In the genomic region with DNA sequence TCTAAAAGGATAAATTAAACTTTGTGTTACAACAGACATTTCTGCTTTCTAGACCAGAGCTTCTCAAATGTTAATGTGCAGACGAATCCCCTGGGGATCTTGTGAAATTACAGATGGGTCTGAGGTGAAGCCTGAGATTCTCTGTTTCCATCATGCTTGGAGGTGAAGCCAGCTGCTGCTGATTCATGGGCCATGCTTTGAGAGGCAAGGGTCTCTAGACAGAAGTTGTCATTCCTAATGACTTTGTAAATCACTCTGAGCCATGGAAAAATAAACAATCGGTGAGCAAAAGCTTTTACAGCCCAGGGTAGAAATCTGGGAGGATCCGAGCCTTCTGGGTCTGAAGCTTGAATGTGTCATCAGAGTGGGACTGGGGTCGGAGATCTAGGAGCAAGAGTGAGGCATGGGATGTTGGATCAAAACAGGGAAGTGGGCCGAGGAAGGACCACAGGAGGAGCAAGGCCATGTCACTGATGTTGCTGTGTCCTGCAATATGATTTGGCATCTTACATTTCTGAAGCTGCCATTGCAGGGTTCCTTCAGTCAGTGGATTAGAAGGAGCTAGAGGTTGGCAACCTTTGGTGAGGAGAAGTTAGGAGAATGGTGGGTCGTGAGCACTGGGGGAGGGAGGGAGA, we compare ENCODE assay signal across 11 cellular contexts.
DNase-seq lines count a peak whose midpoint lies in the region; ATAC-seq and TF ChIP-seq lines count a peak whose summit lies in the region.
"Had no signal": no experiment of that assay in that cellular context is flagged by ENCODE, and none has a peak within 500 bp of the region (broad histone marks: within the 10 kb centered on the region; RNA-seq: fewer than 3 reads in every experiment).

No MANE protein-coding gene starts in this region.

- H3K9ac ChIP-seq in colonic mucosa (ENCODE audit: low read depth in 2 of 2, low read length in 2 of 2) = no peak overlapping the region

- H3K9me3 Mint-ChIP-seq in effector memory CD8-positive, alpha-beta T cell = no peaks in the 10 kb centered on the region
- H3K9me3 Mint-ChIP-seq: activated T-cell treated with anti-CD3 and anti-CD28 coated beads, Interleukin-2, amount 50 U/mL, for 24 hours had no signal

- no peak overlapping the region for H3K27ac ChIP-seq in prostate gland
- no peak overlapping the region for H3K27ac ChIP-seq in colonic mucosa

- peak; percentile 7 to 38 for DNase-seq in NCI-H524 (lab: John Stamatoyannopoulos, UW)
- no peak for DNase-seq in NCI-H524 treated with DMSO at 0.1 percent for 48 hours (lab: John Stamatoyannopoulos, UW)
- DNase-seq in effector memory CD8-positive, alpha-beta T cell = no peak
- DNase-seq in prostate gland (ENCODE audit: low spot score) = no peak
- DNase-seq in SHP77 treated with DMSO at 0.1 percent for 48 hours (lab: John Stamatoyannopoulos, UW) = no peak
- DNase-seq in colonic mucosa = no peak
- DNase-seq in kidney glomerular epithelial cell (lab: John Stamatoyannopoulos, UW) = no peak
- DNase-seq: activated T-cell treated with anti-CD3 and anti-CD28 coated beads, Interleukin-2, amount 50 U/mL, for 24 hours; foreskin melanocyte had no signal

- ATAC-seq in HG03460 (IDR thresholded peaks at IDR 0.05; ENCODE audit: unreplicated experiment) = peak; percentile 77
- no peak for ATAC-seq in effector memory CD8-positive, alpha-beta T cell (replicated peaks)
- ATAC-seq: Panc1 had no signal

- no peaks in the 10 kb centered on the region for H3K27me3 Mint-ChIP-seq in effector memory CD8-positive, alpha-beta T cell
- H3K27me3 Mint-ChIP-seq: activated T-cell treated with anti-CD3 and anti-CD28 coated beads, Interleukin-2, amount 50 U/mL, for 24 hours had no signal

- no peaks in the 10 kb centered on the region for H3K36me3 Mint-ChIP-seq in effector memory CD8-positive, alpha-beta T cell (ENCODE audit: insufficient read depth)

- peak overlapping the region; percentile 7 to 75 for H3K27ac Mint-ChIP-seq in effector memory CD8-positive, alpha-beta T cell
- H3K27ac Mint-ChIP-seq: activated T-cell treated with anti-CD3 and anti-CD28 coated beads, Interleukin-2, amount 50 U/mL, for 24 hours had no signal

- H3K4me1 Mint-ChIP-seq in effector memory CD8-positive, alpha-beta T cell (ENCODE audit: low read depth in 2 of 2) = peaks cover 0 to 6% of the 10 kb centered on the region in 2 donors

- intact Hi-C loops in prostate gland (cut with DNase I) (no loop called here), colonic mucosa (cut with DNase I) (no loop called here)

- H3K4me1 ChIP-seq in prostate gland (replicated peaks) (no peaks in the 10 kb centered on the region), colonic mucosa (no peaks in the 10 kb centered on the region)

- H3K4me3 ChIP-seq in prostate gland = no peak overlapping the region
- no peak overlapping the region for H3K4me3 ChIP-seq in colonic mucosa

- H3K27me3 ChIP-seq in prostate gland (replicated peaks; ENCODE audit: insufficient read depth) (no peaks in the 10 kb centered on the region), colonic mucosa (no peaks in the 10 kb centered on the region)

- H3K36me3 ChIP-seq in prostate gland (no peaks in the 10 kb centered on the region), colonic mucosa (no peaks in the 10 kb centered on the region)

- no peak overlapping the region for H3K4me3 Mint-ChIP-seq in effector memory CD8-positive, alpha-beta T cell
- H3K4me3 Mint-ChIP-seq: activated T-cell treated with anti-CD3 and anti-CD28 coated beads, Interleukin-2, amount 50 U/mL, for 24 hours had no signal

- H3K9me3 ChIP-seq in prostate gland (no peaks in the 10 kb centered on the region), colonic mucosa (no peaks in the 10 kb centered on the region)

- WGBS in prostate gland = 73% methylated on average over 6 of the region's 6 CpGs

- TF ChIP-seq CTCF in prostate gland (IDR thresholded peaks at IDR 0.05) (no peak), colonic mucosa (IDR thresholded peaks at IDR 0.05) (no peak)

- no peak for TF ChIP-seq POLR2A in prostate gland (IDR thresholded peaks at IDR 0.05)

Comparison
In these comparisons a context has a peak if more than half of its experiments do, and no peak if none do; other contexts are left out.
1. DNase-seq: peak in NCI-H524 (2 of 2); none in NCI-H524 treated with DMSO at 0.1 percent for 48 hours (single experiment), effector memory CD8-positive, alpha-beta T cell (0 of 3), prostate gland (single experiment), SHP77 treated with DMSO at 0.1 percent for 48 hours (single experiment), colonic mucosa (single experiment) and kidney glomerular epithelial cell (single experiment).